In genomic region chr11:118619444-118620205, GRCh38 we compare ENCODE assay signal across 8 cellular contexts. TPM values are rescaled to one million over a fixed set of nuclear protein-coding genes. Genes with fewer than 3 reads are reported as not detected.
A peak's percentile ranks its signal among the peaks of the same experiment; 100 is the strongest.
DNase-seq lines count a peak whose midpoint lies in the region; ATAC-seq and TF ChIP-seq lines count a peak whose summit lies in the region.

No MANE protein-coding gene starts in this region.

- no peaks in the 10 kb centered on the region for H4K20me1 ChIP-seq in Karpas-422 (ENCODE audit: insufficient read depth, low read depth, low read length)

- H3K9ac ChIP-seq in duodenal mucosa (ENCODE audit: low read depth in 1 of 2, low read length in 2 of 2) (peak overlapping the region in 1 of 2 donors; percentile 12), Karpas-422 (ENCODE audit: low read length) (no peak overlapping the region)

- no peak overlapping the region for H3K4me2 ChIP-seq in Karpas-422 (ENCODE audit: low read depth, low read length, poor library complexity, severe bottlenecking)

- H3K9me3 ChIP-seq in duodenal mucosa (ENCODE audit: control insufficient read depth in 1 of 2, low read length in 2 of 2) (no peaks in the 10 kb centered on the region), Karpas-422 (ENCODE audit: low read length) (no peaks in the 10 kb centered on the region)

- no peak for ATAC-seq in GM21723 (IDR thresholded peaks at IDR 0.05; ENCODE audit: unreplicated experiment)
- ATAC-seq in HG02981 (IDR thresholded peaks at IDR 0.05; ENCODE audit: unreplicated experiment) = no peak

- H2AFZ ChIP-seq in Karpas-422 (ENCODE audit: low read length) = no peak overlapping the region

- H3K27ac ChIP-seq in duodenal mucosa (ENCODE audit: low read depth, low read length) (peak overlapping the region; percentile 79), Karpas-422 (ENCODE audit: low read length) (no peak overlapping the region)

- peaks cover 29 to 43% of the 10 kb centered on the region in 2 donors for H3K4me1 ChIP-seq in duodenal mucosa (ENCODE audit: control insufficient read depth in 1 of 2, insufficient read depth in 2 of 2, low read length in 2 of 2)
- H3K4me1 ChIP-seq in Karpas-422 (ENCODE audit: low read length) = no peaks in the 10 kb centered on the region

- no peaks in the 10 kb centered on the region for H3K79me2 ChIP-seq in Karpas-422 (ENCODE audit: low read length)

- H3K9me2 ChIP-seq in Karpas-422 (replicated peaks; ENCODE audit: insufficient read depth, low read length) = no peaks in the 10 kb centered on the region

- peaks cover 0 to 5% of the 10 kb centered on the region in 2 donors for H3K36me3 ChIP-seq in duodenal mucosa (ENCODE audit: control insufficient read depth in 1 of 2, insufficient read depth in 2 of 2, low read length in 2 of 2)
- no peaks in the 10 kb centered on the region for H3K36me3 ChIP-seq in Karpas-422 (ENCODE audit: insufficient read depth, low read length)

- H3K27me3 ChIP-seq in duodenal mucosa (ENCODE audit: control insufficient read depth in 1 of 2, insufficient read depth in 2 of 2, low read length in 2 of 2) (no peaks in the 10 kb centered on the region), Karpas-422 (ENCODE audit: low read length) (no peaks in the 10 kb centered on the region)

- peak overlapping the region; percentile 36; the same call in 1 of the 2 replicates for H3K4me3 ChIP-seq in AG10803 (ENCODE audit: low read length)
- no peak overlapping the region for H3K4me3 ChIP-seq in duodenal mucosa (ENCODE audit: low read depth in 1 of 2, low read length in 2 of 2)
- no peak overlapping the region for H3K4me3 ChIP-seq in Karpas-422 (ENCODE audit: low read length)

- TF ChIP-seq CTCF in AG10803 (conservative IDR thresholded peaks at IDR 0.05; ENCODE audit: low read length) = no peak

- DNase-seq in AG10803 (ENCODE audit: low read depth) (peak; percentile 94), NCI-H446 treated with DMSO at 0.1 percent for 48 hours (lab: John Stamatoyannopoulos, UW) (peak; percentile 94), mucosa of gallbladder (ENCODE audit: low spot score) (peak; percentile 54), Karpas-422 (no peak), GM19240 (ENCODE audit: insufficient read length, low spot score) (no peak)

RNA-seq across cellular contexts. Expression of gene PHLDB1, which starts 12.2 kb away (rescaled TPM):
- 89.6 TPM for total RNA-seq in mucosa of gallbladder
- 0.19 TPM in 1 of 2 replicates, not detected in the other for total RNA-seq in Karpas-422 (2014; rRNA removed; shearing (Covaris generic); ENCODE audit: low replicate concordance)

RNA-seq across cellular contexts. Expression of gene ARCN1, which starts 47.4 kb away (rescaled TPM):
- total RNA-seq in mucosa of gallbladder = 134 TPM
- total RNA-seq in Karpas-422 (2014; rRNA removed; shearing (Covaris generic); ENCODE audit: low replicate concordance) = 29.6 and 34.4 TPM in 2 replicates

RNA-seq across cellular contexts. Expression of gene IFT46, which starts 53.9 kb away (rescaled TPM):
- total RNA-seq in mucosa of gallbladder = 20.4 TPM
- total RNA-seq in Karpas-422 (2014; rRNA removed; shearing (Covaris generic); ENCODE audit: low replicate concordance) = 13.5 and 28.6 TPM in 2 replicates

RNA-seq across cellular contexts. Expression of gene TREH, which starts 59.8 kb away (rescaled TPM):
- total RNA-seq in mucosa of gallbladder = 23.0 TPM
- not detected in 2 replicates for total RNA-seq in Karpas-422 (2014; rRNA removed; shearing (Covaris generic); ENCODE audit: low replicate concordance)

Comparison
In these comparisons a context has a peak if more than half of its experiments do, and no peak if none do; other contexts are left out.
1. DNase-seq: peak in AG10803 (single experiment), NCI-H446 treated with DMSO at 0.1 percent for 48 hours (single experiment) and mucosa of gallbladder (single experiment); none in Karpas-422 (single experiment) and GM19240 (single experiment).
2. RNA of gene PHLDB1, which starts 12.2 kb away (total RNA-seq): 89.6 TPM in mucosa of gallbladder (single experiment); 0.19 TPM in Karpas-422; every median in the first group is over 10 times any median in the second.